8 cellular contexts compared by ENCODE assay signal in the genomic region with DNA sequence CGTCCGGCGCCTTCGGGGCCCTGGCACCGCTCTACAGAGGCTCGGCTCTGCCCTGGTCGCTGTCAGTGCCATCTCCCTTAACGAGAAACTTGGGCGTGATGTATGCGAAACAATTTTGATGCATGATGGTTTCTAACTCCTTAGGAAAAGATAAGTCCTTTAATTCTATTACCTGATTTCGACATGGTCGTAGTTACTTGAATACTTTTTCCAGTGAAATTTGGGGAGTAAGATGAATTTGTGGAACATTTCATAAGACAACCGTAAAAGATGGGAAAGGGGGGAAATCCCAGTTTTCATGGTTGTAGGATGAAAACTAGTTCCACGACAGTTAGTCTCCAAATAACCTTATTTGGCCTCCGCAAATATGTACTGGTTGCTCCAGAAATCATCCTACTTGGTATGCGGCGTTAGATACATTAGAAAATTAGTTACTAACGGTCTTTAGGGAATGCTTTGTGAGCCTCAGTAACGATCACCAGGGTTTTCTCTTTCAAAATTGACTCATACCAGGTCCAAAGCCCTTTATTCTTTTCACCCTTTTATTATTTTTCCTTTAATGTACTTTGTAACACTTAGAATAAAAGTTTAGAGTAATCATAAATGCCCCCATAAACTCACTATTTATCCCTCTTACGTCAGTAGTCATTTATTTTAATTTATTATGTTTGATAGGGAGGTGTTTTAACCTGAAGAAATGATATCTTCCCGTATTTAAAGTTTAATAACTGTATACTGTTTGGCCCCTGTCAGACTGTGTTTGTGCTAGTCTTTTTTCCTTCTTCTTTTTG. TPM values are rescaled to one million over a fixed set of nuclear protein-coding genes. Genes with fewer than 3 reads are reported as not detected.
DNase-seq lines count a peak whose midpoint lies in the region; ATAC-seq, FAIRE-seq and TF ChIP-seq lines count a peak whose summit lies in the region.

No MANE protein-coding gene starts in this region.

- peaks cover 0 to 2% (median 0%) of the 10 kb centered on the region in 7 donors for H3K9me3 Mint-ChIP-seq in naive B cell

- DNase-seq in NCI-H510A treated with DMSO at 0.1 percent for 48 hours (lab: John Stamatoyannopoulos, UW) (peak; percentile 59), NCI-H510A (lab: John Stamatoyannopoulos, UW) (no peak), NB4 (ENCODE audit: low read depth) (peak; percentile 60), coronary artery (ENCODE audit: low spot score) (no peak), naive B cell (no peak), D721Med (ENCODE audit: insufficient read length, low spot score) (no peak)

- peak overlapping the region; percentile 78 to 92 (median 84) for H3K4me3 Mint-ChIP-seq in naive B cell

- TF ChIP-seq CTCF in NB4 (IDR thresholded peaks at IDR 0.05; ENCODE audit: low read depth, low read length) (no peak), coronary artery (IDR thresholded peaks at IDR 0.05) (no peak), D721Med (IDR thresholded peaks at IDR 0.05; ENCODE audit: insufficient read depth, missing control alignments) (no peak)

- H3K27me3 Mint-ChIP-seq in naive B cell, result no peaks in the 10 kb centered on the region

- TF ChIP-seq POLR2A in NB4 (IDR thresholded peaks at IDR 0.05; ENCODE audit: extremely low read depth, insufficient read length), result no peak

- ATAC-seq in naive B cell (ENCODE audit: low read depth in 2 of 2) (peak; percentile 46 to 53), GM21360 (IDR thresholded peaks at IDR 0.05; ENCODE audit: unreplicated experiment) (no peak), HG03135 (IDR thresholded peaks at IDR 0.05; ENCODE audit: unreplicated experiment) (no peak)

- H3K36me3 Mint-ChIP-seq in naive B cell, result peaks cover 0 to 5% of the 10 kb centered on the region in 2 donors

- peak overlapping the region; percentile 87 to 91 for H3K27ac ChIP-seq in coronary artery

- H3K27ac Mint-ChIP-seq in naive B cell, result peak overlapping the region in 2 of 6 donors; percentile 58 to 61

- H3K4me3 ChIP-seq in NB4 (ENCODE audit: low read depth, low read length) (peak overlapping the region; percentile 72), coronary artery (peak overlapping the region; percentile 92)

- H3K4me1 Mint-ChIP-seq in naive B cell, result peaks cover 6 to 21% (median 16%) of the 10 kb centered on the region in 3 donors

- no peak for FAIRE-seq in D721Med (lab: Jason Lieb, UNC)

RNA-seq across cellular contexts. Expression of a gene that starts 0.9 kb away (rescaled TPM):
- 1 to 10 TPM; 1.8 to 3.6 (median 2.8) TPM for polyA plus RNA-seq in naive B cell (ENCODE audit: low read depth in 6 of 6)

Comparison
In these comparisons a context has a peak if more than half of its experiments do, and no peak if none do; other contexts are left out.
1. DNase-seq: peak in NCI-H510A treated with DMSO at 0.1 percent for 48 hours (single experiment) and NB4 (single experiment); none in NCI-H510A (single experiment), coronary artery (single experiment), naive B cell (single experiment) and D721Med (single experiment).
2. ATAC-seq: peak in naive B cell (2 of 2); none in GM21360 (single experiment) and HG03135 (single experiment).